8 cellular contexts compared by ENCODE assay signal in genomic region chr12:98743362-98743953, GRCh38.
DNase-seq lines count a peak whose midpoint lies in the region; TF ChIP-seq lines count a peak whose summit lies in the region.

No MANE protein-coding gene starts in this region.

- H3K4me3 Mint-ChIP-seq in HFFc6 = no peak overlapping the region; the same call in 1 of the 2 replicates
- no peak overlapping the region for H3K4me3 Mint-ChIP-seq in progenitor cell of endocrine pancreas (ENCODE audit: low read depth)

- 71 to 77% (median 76%) methylated on average over 4 of the region's 4 CpGs for WGBS in ovary, 3 donors

- peak; percentile 41 for TF ChIP-seq CTCF in HFFc6 (IDR thresholded peaks at IDR 0.05)
- TF ChIP-seq CTCF in colonic mucosa (IDR thresholded peaks at IDR 0.05) = peak; percentile 29
- TF ChIP-seq CTCF in progenitor cell of endocrine pancreas (IDR thresholded peaks at IDR 0.05; ENCODE audit: unreplicated experiment) = peak; percentile 73
- no peak for TF ChIP-seq CTCF in ovary (IDR thresholded peaks at IDR 0.05)

- H3K9me3 ChIP-seq in colonic mucosa = no peaks in the 10 kb centered on the region
- H3K9me3 ChIP-seq in ovary = no peaks in the 10 kb centered on the region

- no peak overlapping the region for H3K27ac Mint-ChIP-seq in HFFc6
- no peak overlapping the region for H3K27ac Mint-ChIP-seq in progenitor cell of endocrine pancreas

- DNase-seq in DMS 273 (lab: John Stamatoyannopoulos, UW; ENCODE audit: unreplicated experiment) = peak; percentile 25
- no peak for DNase-seq in DMS 273 treated with DMSO at 0.1 percent for 48 hours (lab: John Stamatoyannopoulos, UW)
- no peak for DNase-seq in HFFc6
- peak; percentile 64 for DNase-seq in OCI-M1 (lab: John Stamatoyannopoulos, UW)
- DNase-seq in colonic mucosa = no peak
- no peak for DNase-seq in progenitor cell of endocrine pancreas (ENCODE audit: low spot score, unreplicated experiment)
- DNase-seq in ovary = no peak
- DNase-seq in mesenteric fat pad (ENCODE audit: low spot score) = no peak

- H3K4me1 Mint-ChIP-seq in HFFc6 (ENCODE audit: low read depth) = peaks cover 20% of the 10 kb centered on the region
- no peaks in the 10 kb centered on the region for H3K4me1 Mint-ChIP-seq in progenitor cell of endocrine pancreas (ENCODE audit: low read depth)

- H3K27ac ChIP-seq in colonic mucosa (no peak overlapping the region), ovary (no peak overlapping the region)

- H3K9me3 Mint-ChIP-seq in HFFc6 (peaks cover 8% of the 10 kb centered on the region), progenitor cell of endocrine pancreas (ENCODE audit: low read depth) (no peaks in the 10 kb centered on the region)

- H3K27me3 ChIP-seq in colonic mucosa (peaks cover 12% of the 10 kb centered on the region), ovary (no peaks in the 10 kb centered on the region)

- no peak for TF ChIP-seq POLR2A in ovary (IDR thresholded peaks at IDR 0.05)

- intact Hi-C loops in colonic mucosa (cut with DNase I) = no loop called here
- intact Hi-C loops in ovary (cut with DNase I) = loop anchor here in 1 of 4 donors (10.0 kb wide), 1 partner anchor 151 kb away; no protein-coding TSS in a partner anchor

- peaks cover 11% of the 10 kb centered on the region for H3K36me3 Mint-ChIP-seq in HFFc6 (ENCODE audit: low read depth)
- no peaks in the 10 kb centered on the region for H3K36me3 Mint-ChIP-seq in progenitor cell of endocrine pancreas (ENCODE audit: insufficient read depth)

- no peaks in the 10 kb centered on the region for H3K4me1 ChIP-seq in colonic mucosa
- H3K4me1 ChIP-seq in ovary (ENCODE audit: insufficient read depth) = no peaks in the 10 kb centered on the region

- TF ChIP-seq EP300 in ovary (IDR thresholded peaks at IDR 0.05) = no peak

- H3K27me3 Mint-ChIP-seq in HFFc6 (ENCODE audit: insufficient read depth) = peaks cover 1% of the 10 kb centered on the region; the same call in 1 of the 2 replicates
- H3K27me3 Mint-ChIP-seq in progenitor cell of endocrine pancreas = peaks cover 38% of the 10 kb centered on the region

- no peaks in the 10 kb centered on the region for H3K36me3 ChIP-seq in colonic mucosa
- H3K36me3 ChIP-seq in ovary = no peaks in the 10 kb centered on the region

- no peak overlapping the region for H3K9ac ChIP-seq in colonic mucosa (ENCODE audit: low read depth in 2 of 2, low read length in 2 of 2)

- H3K4me3 ChIP-seq in colonic mucosa (no peak overlapping the region), ovary (no peak overlapping the region)

Comparison
In these comparisons a context has a peak if more than half of its experiments do, and no peak if none do; other contexts are left out.
1. DNase-seq: peak in DMS 273 (single experiment) and OCI-M1 (single experiment); none in DMS 273 treated with DMSO at 0.1 percent for 48 hours (single experiment), HFFc6 (single experiment), colonic mucosa (single experiment), progenitor cell of endocrine pancreas (single experiment), ovary (0 of 5) and mesenteric fat pad (single experiment).
2. CTCF ChIP-seq: peak in HFFc6 (single experiment), colonic mucosa (single experiment) and progenitor cell of endocrine pancreas (single experiment); none in ovary (0 of 3).